In genomic region chr7:38334163-38334562, GRCh38 we compare ENCODE assay signal across 27 cellular contexts.
DNase-seq lines count a peak whose midpoint lies in the region; ATAC-seq and TF ChIP-seq lines count a peak whose summit lies in the region.
"Had no signal": no experiment of that assay in that cellular context is flagged by ENCODE, and none has a peak within 500 bp of the region (broad histone marks: within the 10 kb centered on the region; RNA-seq: fewer than 3 reads in every experiment).

No MANE protein-coding gene starts in this region.

- H3K27ac ChIP-seq in CD8-positive, alpha-beta memory T cell (ENCODE audit: low read depth, low read length): no peak overlapping the region
- no peak overlapping the region for H3K27ac ChIP-seq in WERI-Rb-1
- H3K27ac ChIP-seq: 22Rv1, foreskin keratinocyte, GM23248, testis had no signal

- no peaks in the 10 kb centered on the region for H3K27me3 Mint-ChIP-seq in T-helper 1 cell treated with Interleukin-12 subunit alpha and Interleukin-12 subunit beta and Interleukin-4 antibody, amounts not matched to agents 30 μg/mL and 1 μg/mL, for 36 hours (ENCODE audit: low read depth)
- no peaks in the 10 kb centered on the region for H3K27me3 Mint-ChIP-seq in CD8-positive, alpha-beta memory T cell
- no peaks in the 10 kb centered on the region for H3K27me3 Mint-ChIP-seq in activated naive CD8-positive, alpha-beta T cell treated with anti-CD3 and anti-CD28 coated beads for 36 hours
- no peaks in the 10 kb centered on the region for H3K27me3 Mint-ChIP-seq in natural killer cell treated with Interleukin-12 subunit alpha and Interleukin-12 subunit beta and Interleukin-15 and Interleukin-18, amount 100 ng/mL, for 72 hours

- DNase-seq in T-helper 1 cell (no peak), WERI-Rb-1 (no peak), cerebellar cortex (ENCODE audit: low spot score) (no peak), HK-2 (ENCODE audit: unreplicated experiment) (no peak)
- no peak for DNase-seq in CD8-positive, alpha-beta memory T cell
- no peak for DNase-seq in activated naive CD8-positive, alpha-beta T cell treated with anti-CD3 and anti-CD28 coated beads for 36 hours
- no peak for DNase-seq in natural killer cell treated with Interleukin-12 subunit alpha and Interleukin-12 subunit beta and Interleukin-15 and Interleukin-18, amount 100 ng/mL, for 72 hours (ENCODE audit: low spot score)
- DNase-seq: activated CD4-positive, CD25-positive, alpha-beta regulatory T cell treated with anti-CD3 and anti-CD28 coated beads, Interleukin-2, amount 50 U/mL, for 72 hours; activated naive CD4-positive, alpha-beta T cell treated with Interleukin-2 at 50 U/mL for 16 hours; aorta; Caco-2; central memory CD4-positive, alpha-beta T cell; DMS79 treated with DMSO at 0.1 percent for 48 hours; erythroblast; foreskin keratinocyte; GM23248; Karpas-422; left ventricle myocardium superior; mucosa of descending colon; NCI-H1048; NCI-H1930; NCI-H226; NCI-H774; testis had no signal

- POLR2A ChIA-PET in CD8-positive, alpha-beta memory T cell (lab: Charles Lee): interaction anchor here (0.5 to 4.1 kb wide), 5 partner anchors 11 to 118 kb away, joined by 3 to 23 read pairs (median 4); no protein-coding TSS in a partner anchor

- no peak for ATAC-seq in natural killer cell treated with Interleukin-12 subunit alpha and Interleukin-12 subunit beta and Interleukin-15 and Interleukin-18, amount 100 ng/mL, for 72 hours
- ATAC-seq: foreskin keratinocyte, left ventricle myocardium superior, mucosa of descending colon had no signal

- H3K36me3 Mint-ChIP-seq in T-helper 1 cell treated with Interleukin-12 subunit alpha and Interleukin-12 subunit beta and Interleukin-4 antibody, amounts not matched to agents 30 μg/mL and 1 μg/mL, for 36 hours (ENCODE audit: low read depth): no peaks in the 10 kb centered on the region
- peaks cover 0 to 37% (median 7%) of the 10 kb centered on the region in 3 donors for H3K36me3 Mint-ChIP-seq in CD8-positive, alpha-beta memory T cell
- H3K36me3 Mint-ChIP-seq in activated naive CD8-positive, alpha-beta T cell treated with anti-CD3 and anti-CD28 coated beads for 36 hours: peaks cover 3% of the 10 kb centered on the region
- H3K36me3 Mint-ChIP-seq in natural killer cell treated with Interleukin-12 subunit alpha and Interleukin-12 subunit beta and Interleukin-15 and Interleukin-18, amount 100 ng/mL, for 72 hours: no peaks in the 10 kb centered on the region

- no peaks in the 10 kb centered on the region for H3K27me3 ChIP-seq in CD8-positive, alpha-beta memory T cell (ENCODE audit: insufficient read depth, low read length, poor library complexity, severe bottlenecking)
- H3K27me3 ChIP-seq in WERI-Rb-1 (ENCODE audit: insufficient read depth, low read depth, severe bottlenecking): no peaks in the 10 kb centered on the region
- H3K27me3 ChIP-seq: foreskin keratinocyte, testis had no signal

- H3K4me3 ChIP-seq in CD8-positive, alpha-beta memory T cell (ENCODE audit: low read length): peak overlapping the region; percentile 50
- no peak overlapping the region for H3K4me3 ChIP-seq in WERI-Rb-1 (ENCODE audit: low read depth, low read length)
- H3K4me3 ChIP-seq: GM23248, mucosa of descending colon, testis had no signal

- no peaks in the 10 kb centered on the region for H3K36me3 ChIP-seq in CD8-positive, alpha-beta memory T cell (ENCODE audit: insufficient read depth, low read length)
- no peaks in the 10 kb centered on the region for H3K36me3 ChIP-seq in WERI-Rb-1

- H3K9me3 ChIP-seq in CD8-positive, alpha-beta memory T cell (ENCODE audit: low read length): no peaks in the 10 kb centered on the region
- H3K9me3 ChIP-seq in WERI-Rb-1 (ENCODE audit: severe bottlenecking): no peaks in the 10 kb centered on the region
- H3K9me3 ChIP-seq: Caco-2, mucosa of descending colon, testis had no signal

- peaks cover 27% of the 10 kb centered on the region for H3K4me1 Mint-ChIP-seq in T-helper 1 cell treated with Interleukin-12 subunit alpha and Interleukin-12 subunit beta and Interleukin-4 antibody, amounts not matched to agents 30 μg/mL and 1 μg/mL, for 36 hours (ENCODE audit: low read depth)
- H3K4me1 Mint-ChIP-seq in CD8-positive, alpha-beta memory T cell: peaks cover 59 to 71% (median 69%) of the 10 kb centered on the region in 3 donors
- peaks cover 40% of the 10 kb centered on the region for H3K4me1 Mint-ChIP-seq in activated naive CD8-positive, alpha-beta T cell treated with anti-CD3 and anti-CD28 coated beads for 36 hours
- peaks cover 77 to 89% of the 10 kb centered on the region in 2 donors for H3K4me1 Mint-ChIP-seq in natural killer cell treated with Interleukin-12 subunit alpha and Interleukin-12 subunit beta and Interleukin-15 and Interleukin-18, amount 100 ng/mL, for 72 hours (ENCODE audit: low read depth in 2 of 2)

- H3K4me3 Mint-ChIP-seq in T-helper 1 cell treated with Interleukin-12 subunit alpha and Interleukin-12 subunit beta and Interleukin-4 antibody, amounts not matched to agents 30 μg/mL and 1 μg/mL, for 36 hours: peak overlapping the region; percentile 27
- H3K4me3 Mint-ChIP-seq in CD8-positive, alpha-beta memory T cell: peak overlapping the region; percentile 88 to 97 (median 96)
- H3K4me3 Mint-ChIP-seq in activated naive CD8-positive, alpha-beta T cell treated with anti-CD3 and anti-CD28 coated beads for 36 hours: peak overlapping the region; percentile 47
- H3K4me3 Mint-ChIP-seq in natural killer cell treated with Interleukin-12 subunit alpha and Interleukin-12 subunit beta and Interleukin-15 and Interleukin-18, amount 100 ng/mL, for 72 hours: peak overlapping the region; percentile 91

- TF ChIP-seq CTCF in WERI-Rb-1 (IDR thresholded peaks at IDR 0.05; ENCODE audit: low read depth, low read length): no peak

- peaks cover 12% of the 10 kb centered on the region for H3K4me1 ChIP-seq in CD8-positive, alpha-beta memory T cell (ENCODE audit: insufficient read depth, low read length)
- H3K4me1 ChIP-seq: foreskin keratinocyte had no signal

- no peak overlapping the region for H3K27ac Mint-ChIP-seq in T-helper 1 cell treated with Interleukin-12 subunit alpha and Interleukin-12 subunit beta and Interleukin-4 antibody, amounts not matched to agents 30 μg/mL and 1 μg/mL, for 36 hours
- peak overlapping the region; percentile 16 to 98 (median 94) for H3K27ac Mint-ChIP-seq in CD8-positive, alpha-beta memory T cell
- H3K27ac Mint-ChIP-seq in activated naive CD8-positive, alpha-beta T cell treated with anti-CD3 and anti-CD28 coated beads for 36 hours: peak overlapping the region; percentile 40
- peak overlapping the region; percentile 98 to 99 for H3K27ac Mint-ChIP-seq in natural killer cell treated with Interleukin-12 subunit alpha and Interleukin-12 subunit beta and Interleukin-15 and Interleukin-18, amount 100 ng/mL, for 72 hours
- H3K27ac Mint-ChIP-seq: progenitor cell of endocrine pancreas had no signal

- CTCF ChIA-PET in CD8-positive, alpha-beta memory T cell (lab: Charles Lee): interaction anchor here (1.0 to 6.0 kb wide), 10 partner anchors 11 to 125 kb away, joined by 3 to 214 read pairs (median 34); no protein-coding TSS in a partner anchor

- H3K9me3 Mint-ChIP-seq in T-helper 1 cell treated with Interleukin-12 subunit alpha and Interleukin-12 subunit beta and Interleukin-4 antibody, amounts not matched to agents 30 μg/mL and 1 μg/mL, for 36 hours: no peaks in the 10 kb centered on the region
- H3K9me3 Mint-ChIP-seq in CD8-positive, alpha-beta memory T cell: no peaks in the 10 kb centered on the region
- H3K9me3 Mint-ChIP-seq in activated naive CD8-positive, alpha-beta T cell treated with anti-CD3 and anti-CD28 coated beads for 36 hours: no peaks in the 10 kb centered on the region
- no peaks in the 10 kb centered on the region for H3K9me3 Mint-ChIP-seq in natural killer cell treated with Interleukin-12 subunit alpha and Interleukin-12 subunit beta and Interleukin-15 and Interleukin-18, amount 100 ng/mL, for 72 hours

Comparison
In these comparisons a context has a peak if more than half of its experiments do, and no peak if none do; other contexts are left out.
1. H3K4me3 Mint-ChIP-seq: peak in every context shown above with its lines; median percentile 96 in CD8-positive, alpha-beta memory T cell; 91 in natural killer cell treated with Interleukin-12 subunit alpha and Interleukin-12 subunit beta and Interleukin-15 and Interleukin-18, amount 100 ng/mL, for 72 hours; 47 in activated naive CD8-positive, alpha-beta T cell treated with anti-CD3 and anti-CD28 coated beads for 36 hours; 27 in T-helper 1 cell treated with Interleukin-12 subunit alpha and Interleukin-12 subunit beta and Interleukin-4 antibody, amounts not matched to agents 30 μg/mL and 1 μg/mL, for 36 hours.